Comparison of ENCODE assay signal across 16 cellular contexts in the genomic region with DNA sequence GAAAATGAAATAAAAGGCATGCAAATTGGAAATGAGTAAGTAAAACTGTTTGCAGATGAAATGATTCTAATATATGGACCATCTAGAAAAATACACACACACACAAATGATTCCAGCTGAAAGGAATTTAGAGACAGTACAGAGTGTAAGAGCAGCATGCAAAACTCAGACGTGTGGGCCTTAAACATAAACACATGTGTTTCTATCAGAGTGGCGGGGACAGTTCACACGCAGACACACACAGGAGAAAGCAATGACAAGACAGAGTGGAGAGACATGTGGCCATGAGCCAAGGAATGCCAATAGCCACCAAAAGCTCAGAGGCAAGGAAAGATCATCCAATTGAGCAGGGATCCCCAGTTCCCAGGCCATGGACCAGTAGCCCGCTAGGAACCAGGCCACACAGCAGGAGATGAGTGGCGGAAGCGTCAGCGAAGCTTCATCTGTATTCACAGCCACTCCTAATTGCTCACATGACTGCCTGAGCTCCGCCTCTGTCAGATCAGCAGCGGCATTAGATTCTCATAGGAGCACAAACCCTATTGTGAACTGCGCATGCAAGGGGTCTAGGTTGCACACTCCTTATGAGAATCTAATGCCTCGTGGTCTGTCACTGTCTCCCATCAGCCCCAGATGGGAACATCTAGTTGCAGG.
"Had no signal": no experiment of that assay in that cellular context is flagged by ENCODE, and none has a peak within 500 bp of the region (broad histone marks: within the 10 kb centered on the region; RNA-seq: fewer than 3 reads in every experiment).

No MANE protein-coding gene starts in this region.

- H3K27ac Mint-ChIP-seq: activated naive CD4-positive, alpha-beta T cell treated with anti-CD3 and anti-CD28 coated beads, Interleukin-2, amount 50 U/mL, for 24 hours; activated T-helper 2 cell treated with anti-CD3 and anti-CD28 coated beads, Interferon-gamma antibody, Interleukin-2, Interleukin-4, amounts not matched to agents 10 μg/mL and 5 μg/mL and 100 μg/mL, durations not matched to agents 14 hours and 24 hours and 36 hours had no signal

- H3K4me3 Mint-ChIP-seq: activated naive CD4-positive, alpha-beta T cell treated with anti-CD3 and anti-CD28 coated beads, Interleukin-2, amount 50 U/mL, for 24 hours; brain; neural crest cell had no signal

- H3K9me3 ChIP-seq: esophagus squamous epithelium, gastrocnemius medialis, ovary, thyroid gland, vagina had no signal

- DNase-seq: activated CD4-positive, alpha-beta T cell treated with anti-CD3 and anti-CD28 coated beads, Interleukin-2, amount 50 U/mL, for 1 hour; activated T-cell treated with anti-CD3 and anti-CD28 coated beads for 4 hours; amniotic stem cell; dorsolateral prefrontal cortex; esophagus squamous epithelium; gastrocnemius medialis; kidney; ovary; T-helper 2 cell; thyroid gland had no signal

- H3K4me3 ChIP-seq: dorsolateral prefrontal cortex, esophagus squamous epithelium, gastrocnemius medialis, ovary, skin epidermis, thyroid gland, vagina had no signal

- H3K27me3 Mint-ChIP-seq: activated naive CD4-positive, alpha-beta T cell treated with anti-CD3 and anti-CD28 coated beads, Interleukin-2, amount 50 U/mL, for 24 hours; brain had no signal

- H3K4me1 ChIP-seq: gastrocnemius medialis, thyroid gland, vagina had no signal

- ATAC-seq: gastrocnemius medialis had no signal

- H3K27ac ChIP-seq: dorsolateral prefrontal cortex, esophagus squamous epithelium, gastrocnemius medialis, ovary, thyroid gland, vagina had no signal

- H3K36me3 ChIP-seq: esophagus squamous epithelium, gastrocnemius medialis, ovary, thyroid gland, vagina had no signal

- H3K27me3 ChIP-seq: dorsolateral prefrontal cortex, esophagus squamous epithelium, gastrocnemius medialis, ovary, thyroid gland, vagina had no signal
